In genomic region chr7:142626420-142627035, GRCh38 we compare ENCODE assay signal across 9 cellular contexts.
DNase-seq lines count a peak whose midpoint lies in the region; ATAC-seq lines count a peak whose summit lies in the region.
"Had no signal": no experiment of that assay in that cellular context is flagged by ENCODE, and none has a peak within 500 bp of the region (broad histone marks: within the 10 kb centered on the region; RNA-seq: fewer than 3 reads in every experiment).

No MANE protein-coding gene starts in this region.

- H3K27ac ChIP-seq in Karpas-422 (ENCODE audit: low read length) = no peak overlapping the region
- H3K27ac ChIP-seq: epithelial cell of prostate had no signal

- H3K36me3 Mint-ChIP-seq in memory B cell = no peaks in the 10 kb centered on the region
- H3K36me3 Mint-ChIP-seq in stimulated activated effector memory CD8-positive, alpha-beta T cell treated with anti-CD3 and anti-CD28 coated beads, Interleukin-12 subunit alpha, Interleukin-12 subunit beta, amount 100 ng/mL, for 72 hours = no peaks in the 10 kb centered on the region

- no peaks in the 10 kb centered on the region for H3K9me3 Mint-ChIP-seq in memory B cell
- H3K9me3 Mint-ChIP-seq in stimulated activated effector memory CD8-positive, alpha-beta T cell treated with anti-CD3 and anti-CD28 coated beads, Interleukin-12 subunit alpha, Interleukin-12 subunit beta, amount 100 ng/mL, for 72 hours = no peaks in the 10 kb centered on the region

- in situ Hi-C loops in G401 (cut with HindIII; ENCODE audit: low sequenced_read_pairs) = no loop called here

- no peaks in the 10 kb centered on the region for H3K9me2 ChIP-seq in Karpas-422 (replicated peaks; ENCODE audit: insufficient read depth, low read length)

- no peaks in the 10 kb centered on the region for H3K9me3 ChIP-seq in Karpas-422 (ENCODE audit: low read length)

- H3K27me3 Mint-ChIP-seq in memory B cell = peaks cover 8% of the 10 kb centered on the region

- H3K27me3 ChIP-seq in Karpas-422 (ENCODE audit: low read length) = no peaks in the 10 kb centered on the region

- ATAC-seq in GM21447 (IDR thresholded peaks at IDR 0.05; ENCODE audit: unreplicated experiment) (peak; percentile 85), memory B cell (ENCODE audit: low read depth) (peak; percentile 84)
- ATAC-seq in stimulated activated effector memory CD8-positive, alpha-beta T cell treated with anti-CD3 and anti-CD28 coated beads, Interleukin-12 subunit alpha, Interleukin-12 subunit beta, amount 100 ng/mL, for 72 hours = peak; percentile 82

- H3K4me1 Mint-ChIP-seq in memory B cell = peaks cover 2% of the 10 kb centered on the region
- H3K4me1 Mint-ChIP-seq in stimulated activated effector memory CD8-positive, alpha-beta T cell treated with anti-CD3 and anti-CD28 coated beads, Interleukin-12 subunit alpha, Interleukin-12 subunit beta, amount 100 ng/mL, for 72 hours = peaks cover 5% of the 10 kb centered on the region

- no peak overlapping the region for H3K9ac ChIP-seq in Karpas-422 (ENCODE audit: low read length)

- no peak overlapping the region for H3K4me2 ChIP-seq in Karpas-422 (ENCODE audit: low read depth, low read length, poor library complexity, severe bottlenecking)

- peak; percentile 35 for DNase-seq in G401 (ENCODE audit: low spot score)
- peak; percentile 78 for DNase-seq in Karpas-422
- DNase-seq in activated CD4-positive, CD25-positive, alpha-beta regulatory T cell (lab: John Stamatoyannopoulos, UW) = peak; percentile 29 to 57 (median 54)
- peak; percentile 47 for DNase-seq in cerebellar cortex (ENCODE audit: low spot score)
- DNase-seq in memory B cell (ENCODE audit: low spot score in 2 of 2) = peak; percentile 69
- peak; percentile 50 to 75 for DNase-seq in stimulated activated effector memory CD8-positive, alpha-beta T cell treated with anti-CD3 and anti-CD28 coated beads, Interleukin-12 subunit alpha, Interleukin-12 subunit beta, amount 100 ng/mL, for 72 hours (ENCODE audit: low spot score in 2 of 2)
- no peak for DNase-seq in DMS114 treated with DMSO at 0.1 percent for 48 hours (lab: John Stamatoyannopoulos, UW; ENCODE audit: unreplicated experiment)

- no peak overlapping the region for H2AFZ ChIP-seq in Karpas-422 (ENCODE audit: low read length)

- no peaks in the 10 kb centered on the region for H3K79me2 ChIP-seq in Karpas-422 (ENCODE audit: low read length)

- no peak overlapping the region for H3K4me3 Mint-ChIP-seq in memory B cell
- H3K4me3 Mint-ChIP-seq in stimulated activated effector memory CD8-positive, alpha-beta T cell treated with anti-CD3 and anti-CD28 coated beads, Interleukin-12 subunit alpha, Interleukin-12 subunit beta, amount 100 ng/mL, for 72 hours = peak overlapping the region; percentile 56

- no peak overlapping the region for H3K4me3 ChIP-seq in Karpas-422 (ENCODE audit: low read length)

- H3K36me3 ChIP-seq in Karpas-422 (ENCODE audit: insufficient read depth, low read length) = no peaks in the 10 kb centered on the region

- no peaks in the 10 kb centered on the region for H4K20me1 ChIP-seq in Karpas-422 (ENCODE audit: insufficient read depth, low read depth, low read length)

- H3K4me1 ChIP-seq in Karpas-422 (ENCODE audit: low read length) = no peaks in the 10 kb centered on the region

- no peak overlapping the region for H3K27ac Mint-ChIP-seq in memory B cell
- peak overlapping the region; percentile 55 for H3K27ac Mint-ChIP-seq in stimulated activated effector memory CD8-positive, alpha-beta T cell treated with anti-CD3 and anti-CD28 coated beads, Interleukin-12 subunit alpha, Interleukin-12 subunit beta, amount 100 ng/mL, for 72 hours
